In genomic region chr6:43442935-43443334, GRCh38 we compare ENCODE assay signal across 17 cellular contexts. TPM values are rescaled to one million over a fixed set of nuclear protein-coding genes. Genes with fewer than 3 reads are reported as not detected.
DNase-seq lines count a peak whose midpoint lies in the region; ATAC-seq, FAIRE-seq and TF ChIP-seq lines count a peak whose summit lies in the region.
"Had no signal": no experiment of that assay in that cellular context is flagged by ENCODE, and none has a peak within 500 bp of the region (broad histone marks: within the 10 kb centered on the region; RNA-seq: fewer than 3 reads in every experiment).

No MANE protein-coding gene starts in this region.

- H3K4me2 ChIP-seq in astrocyte (ENCODE audit: low read length), result no peak overlapping the region

- peak; percentile 5 for DNase-seq in D721Med (ENCODE audit: insufficient read length, low spot score)
- DNase-seq in H7, result peak; percentile 24
- DNase-seq in astrocyte (ENCODE audit: low read depth), result no peak
- DNase-seq in posterior vena cava (ENCODE audit: low spot score), result peak; percentile 52
- no peak for DNase-seq in left ventricle myocardium superior
- no peak for DNase-seq in Ammon's horn (ENCODE audit: low spot score)
- no peak for DNase-seq in Peyer's patch
- DNase-seq: BE2C; CD8-positive, alpha-beta T cell; COR-L47; DND-41; GDM1; H9 had no signal

- no peaks in the 10 kb centered on the region for H3K9me3 ChIP-seq in astrocyte (ENCODE audit: insufficient read depth, low read depth, low read length)
- no peaks in the 10 kb centered on the region for H3K9me3 ChIP-seq in Peyer's patch
- H3K9me3 ChIP-seq: BE2C had no signal

- no peak for TF ChIP-seq POLR2A in Peyer's patch (IDR thresholded peaks at IDR 0.05)

- no peak for TF ChIP-seq CTCF in D721Med (IDR thresholded peaks at IDR 0.05; ENCODE audit: insufficient read depth, missing control alignments)
- TF ChIP-seq CTCF in astrocyte (IDR thresholded peaks at IDR 0.05; ENCODE audit: insufficient read depth, low read depth, low read length), result no peak
- no peak for TF ChIP-seq CTCF in Peyer's patch (IDR thresholded peaks at IDR 0.05)

- no peaks in the 10 kb centered on the region for H3K79me2 ChIP-seq in astrocyte (ENCODE audit: insufficient read depth, low read length)

- no peak overlapping the region for H2AFZ ChIP-seq in astrocyte (ENCODE audit: low read depth, low read length)

- H3K36me3 ChIP-seq in H7 (replicated peaks; ENCODE audit: control insufficient read depth, insufficient read depth, low read length) (peaks cover 8% of the 10 kb centered on the region), astrocyte (ENCODE audit: insufficient read depth, low read length) (peaks cover 14% of the 10 kb centered on the region), Peyer's patch (peaks cover 0 to 93% (median 0%) of the 10 kb centered on the region in 3 donors)

- FAIRE-seq in D721Med (lab: Jason Lieb, UNC) (no peak), astrocyte (lab: Jason Lieb, UNC) (no peak)
- FAIRE-seq: A204.1, GM12892, GM19239 had no signal

- no peaks in the 10 kb centered on the region for H3K27me3 Mint-ChIP-seq in astrocyte (ENCODE audit: low read depth, unreplicated experiment)

- peaks cover 33% of the 10 kb centered on the region for H3K36me3 Mint-ChIP-seq in astrocyte (ENCODE audit: low read depth, unreplicated experiment)

- ATAC-seq in left ventricle myocardium superior, result no peak
- ATAC-seq: CD8-positive, alpha-beta T cell had no signal

- H3K4me3 ChIP-seq in H7 (ENCODE audit: insufficient read depth, low read depth, low read length) (no peak overlapping the region), astrocyte (ENCODE audit: insufficient read depth, low read depth, low read length) (no peak overlapping the region), Peyer's patch (no peak overlapping the region)

- H3K27me3 ChIP-seq in H7 (ENCODE audit: control insufficient read depth, insufficient read depth, low read length) (no peaks in the 10 kb centered on the region), astrocyte (ENCODE audit: insufficient read depth, low read length) (no peaks in the 10 kb centered on the region), Peyer's patch (no peaks in the 10 kb centered on the region)
- H3K27me3 ChIP-seq: BE2C had no signal

- no peaks in the 10 kb centered on the region for H3K4me1 ChIP-seq in astrocyte (ENCODE audit: insufficient read depth, low read length)
- H3K4me1 ChIP-seq in Peyer's patch, result no peaks in the 10 kb centered on the region
- H3K4me1 ChIP-seq: BE2C had no signal

- H3K27ac Mint-ChIP-seq in astrocyte (ENCODE audit: unreplicated experiment), result peak overlapping the region; percentile 18
- H3K27ac Mint-ChIP-seq: CD8-positive, alpha-beta T cell had no signal

- H3K27ac ChIP-seq in astrocyte (ENCODE audit: low read depth, low read length), result no peak overlapping the region
- no peak overlapping the region for H3K27ac ChIP-seq in Peyer's patch

- H4K20me1 ChIP-seq in astrocyte (ENCODE audit: insufficient read depth, low read length), result no peaks in the 10 kb centered on the region

- no peak overlapping the region for H3K9ac ChIP-seq in astrocyte (ENCODE audit: low read length)

- H3K4me3 Mint-ChIP-seq in astrocyte (ENCODE audit: unreplicated experiment), result no peak overlapping the region
- H3K4me3 Mint-ChIP-seq: CD14-positive monocyte; CD8-positive, alpha-beta T cell; H9 had no signal

- no peaks in the 10 kb centered on the region for H3K4me1 Mint-ChIP-seq in astrocyte (ENCODE audit: low read depth, unreplicated experiment)
- H3K4me1 Mint-ChIP-seq: CD14-positive monocyte, H9 had no signal

- intact Hi-C loops in posterior vena cava (cut with DNase I), result no loop called here
- intact Hi-C loops in left ventricle myocardium superior (cut with micrococcal nuclease), result no loop called here

- no peaks in the 10 kb centered on the region for H3K9me3 Mint-ChIP-seq in astrocyte (ENCODE audit: unreplicated experiment)
- H3K9me3 Mint-ChIP-seq: CD14-positive monocyte; CD8-positive, alpha-beta T cell; H9 had no signal

RNA-seq across cellular contexts. Expression of gene DLK2, which starts 12.4 kb away (rescaled TPM):
- 0.33 and 0.42 TPM in 2 replicates for total RNA-seq in H7 (2014; rRNA removed; shearing (Covaris generic))
- total RNA-seq in astrocyte, result 0.41 and 0.68 TPM in 2 replicates
- under 1 TPM; 0.14 to 0.42 TPM for total RNA-seq in posterior vena cava
- 1.2 TPM for total RNA-seq in left ventricle myocardium superior
- total RNA-seq in Peyer's patch, result not detected

RNA-seq across cellular contexts. Expression of gene ABCC10, which starts 15.6 kb away (rescaled TPM):
- total RNA-seq in H7 (2014; rRNA removed; shearing (Covaris generic)), result 17.3 and 18.4 TPM in 2 replicates
- 37.2 and 40.8 TPM in 2 replicates for total RNA-seq in astrocyte
- total RNA-seq in posterior vena cava, result 10 to 100 TPM; 21.1 to 22.4 TPM
- total RNA-seq in left ventricle myocardium superior, result 11.5 TPM
- 10 to 100 TPM; 30.3 to 75.2 (median 48.2) TPM for total RNA-seq in Peyer's patch

RNA-seq across cellular contexts. Expression of gene TJAP1, which starts 34.4 kb away (rescaled TPM):
- total RNA-seq in H7 (2014; rRNA removed; shearing (Covaris generic)), result 25.3 and 25.5 TPM in 2 replicates
- total RNA-seq in astrocyte (26.6 and 28.3 TPM in 2 replicates), posterior vena cava (10 to 100 TPM; 23.4 to 25.4 TPM), left ventricle myocardium superior (23.2 TPM), Peyer's patch (10 to 100 TPM; 21.4 to 58.6 (median 45.7) TPM)

Comparison
In these comparisons a context has a peak if more than half of its experiments do, and no peak if none do; other contexts are left out.
1. DNase-seq: peak in D721Med (single experiment), H7 (single experiment) and posterior vena cava (single experiment); none in astrocyte (single experiment), left ventricle myocardium superior (single experiment), Ammon's horn (single experiment) and Peyer's patch (0 of 3).